ENCODE assay signal across 2 cellular contexts in genomic region chr15:63200464-63201242, GRCh38.
A peak's percentile ranks its signal among the peaks of the same experiment; 100 is the strongest.
TF ChIP-seq lines count a peak whose summit lies in the region.

No MANE protein-coding gene starts in this region.

TF ChIP-seq in HepG2, 621 proteins besides CTCF, POLR2A, EP300 and RAD21:
- TF ChIP-seq NFE2L2 (IDR thresholded peaks at IDR 0.05; ENCODE audit: low read length) (peak; percentile 39; the same call in 1 of the 2 replicates), DPF2 (CRISPR knock-in tag; IDR thresholded peaks at IDR 0.05; ENCODE audit: borderline replicate concordance, low read depth) (no peak)

TF ChIP-seq in K562, 482 proteins besides CTCF, POLR2A, EP300 and RAD21:
- TF ChIP-seq MAFG (tag; conservative IDR thresholded peaks at IDR 0.05) (peak; percentile 87), SMARCE1 (IDR thresholded peaks at IDR 0.05) (peak; percentile 18; the same call in 1 of the 2 replicates), MYC (IDR thresholded peaks at IDR 0.05; ENCODE audit: low read depth, low read length) (peak; percentile 17; the same call in 1 of the 2 replicates), MYC (CRISPR knock-in tag; IDR thresholded peaks at IDR 0.05; ENCODE audit: borderline replicate concordance, low read depth) (no peak), ARID2 (IDR thresholded peaks at IDR 0.05) (no peak), NFXL1 (CRISPR knock-in tag; IDR thresholded peaks at IDR 0.05) (no peak), MTA1 (IDR thresholded peaks at IDR 0.05; ENCODE audit: borderline replicate concordance) (no peak), ETV5 (CRISPR knock-in tag; IDR thresholded peaks at IDR 0.05; ENCODE audit: low read depth) (no peak), ZC3H4 (CRISPR knock-in tag; IDR thresholded peaks at IDR 0.05; ENCODE audit: borderline replicate concordance) (no peak), OTX1 (CRISPR knock-in tag; IDR thresholded peaks at IDR 0.05) (no peak), DPF2 (IDR thresholded peaks at IDR 0.05) (peak; percentile 43), HMBOX1 (IDR thresholded peaks at IDR 0.05) (0 out of 2 replicates have a peak, but pooled peaks have one; percentile 13), THRB (CRISPR knock-in tag; conservative IDR thresholded peaks at IDR 0.05) (no peak), ZNF12 (CRISPR knock-in tag; IDR thresholded peaks at IDR 0.05) (no peak), THAP7 (CRISPR knock-in tag; IDR thresholded peaks at IDR 0.05) (no peak), MCM2 (IDR thresholded peaks at IDR 0.05; ENCODE audit: low read depth) (no peak), PBX2 (CRISPR knock-in tag; IDR thresholded peaks at IDR 0.05; ENCODE audit: low read depth) (no peak), PBX2 (tag; conservative IDR thresholded peaks at IDR 0.05; ENCODE audit: low read depth) (peak; percentile 25; the same call in 1 of the 2 replicates), STAT5A (IDR thresholded peaks at IDR 0.05; ENCODE audit: borderline replicate concordance, low read length) (0 out of 2 replicates have a peak, but pooled peaks have one; percentile 19), ZNF3 (CRISPR knock-in tag; IDR thresholded peaks at IDR 0.05) (no peak), LEF1 (IDR thresholded peaks at IDR 0.05) (0 out of 2 replicates have a peak, but pooled peaks have one; percentile 40), CBX3 (IDR thresholded peaks at IDR 0.05; ENCODE audit: borderline replicate concordance in 1 of 2, low read length in 2 of 2) (no peak), NFE2L1 (tag; IDR thresholded peaks at IDR 0.05; ENCODE audit: borderline replicate concordance, low read depth) (peak; percentile 12; the same call in 1 of the 2 replicates), NCOA1 (IDR thresholded peaks at IDR 0.05; ENCODE audit: low read depth) (no peak; the same call in 1 of the 2 replicates), KLF10 (CRISPR knock-in tag; IDR thresholded peaks at IDR 0.05) (no peak), EGR1 (conservative IDR thresholded peaks at IDR 0.05) (0 out of 2 replicates have a peak, but pooled peaks have one; percentile 6), ZNF316 (IDR thresholded peaks at IDR 0.05) (peak; percentile 98), ZNF696 (CRISPR knock-in tag; conservative IDR thresholded peaks at IDR 0.05) (no peak), ZNF175 (CRISPR knock-in tag; IDR thresholded peaks at IDR 0.05; ENCODE audit: low read depth) (no peak), ZFP1 (CRISPR knock-in tag; IDR thresholded peaks at IDR 0.05) (no peak), POU5F1 (IDR thresholded peaks at IDR 0.05; ENCODE audit: borderline replicate concordance, low read depth, low read length, partially characterized antibody) (no peak), KHSRP (IDR thresholded peaks at IDR 0.05) (no peak), NFE2 (IDR thresholded peaks at IDR 0.05; ENCODE audit: low read depth) (peak; percentile 62), EHMT2 (IDR thresholded peaks at IDR 0.05) (0 out of 2 replicates have a peak, but pooled peaks have one; percentile 17), BHLHE40 (IDR thresholded peaks at IDR 0.05; ENCODE audit: low read length) (no peak), SMARCA4 (IDR thresholded peaks at IDR 0.05) (peak; percentile 43; the same call in 1 of the 2 replicates), C11orf30 (IDR thresholded peaks at IDR 0.05; ENCODE audit: low read depth) (peak; percentile 87), RBM15 (IDR thresholded peaks at IDR 0.05; ENCODE audit: insufficient read depth, low read length) (no peak), ARID1B (IDR thresholded peaks at IDR 0.05) (peak; percentile 42; the same call in 1 of the 2 replicates), THRA (IDR thresholded peaks at IDR 0.05) (peak; percentile 16; the same call in 1 of the 2 replicates), FOXM1 (IDR thresholded peaks at IDR 0.05; ENCODE audit: low read depth) (no peak), FOXM1 (CRISPR knock-in tag; IDR thresholded peaks at IDR 0.05; ENCODE audit: low read depth) (no peak), ADNP (tag; IDR thresholded peaks at IDR 0.05) (peak; percentile 51; the same call in 1 of the 2 replicates), RBM25 (IDR thresholded peaks at IDR 0.05; ENCODE audit: low read depth, low read length, severe bottlenecking) (peak; percentile 59), MAFF (IDR thresholded peaks at IDR 0.05; ENCODE audit: low read length) (peak; percentile 37), BRD4 (IDR thresholded peaks at IDR 0.05) (0 out of 2 replicates have a peak, but pooled peaks have one; percentile 24), ESRRA (IDR thresholded peaks at IDR 0.05; ENCODE audit: borderline replicate concordance, low read depth) (peak; percentile 81), TEAD2 (tag; IDR thresholded peaks at IDR 0.05) (no peak), FOS (IDR thresholded peaks at IDR 0.05; ENCODE audit: extremely low read depth, insufficient read length) (no peak)
